ENCODE assay signal across 1 cellular context in genomic region chr6:26520088-26520839, GRCh38.
TF ChIP-seq lines count a peak whose summit lies in the region.

No MANE protein-coding gene starts in this region.

TF ChIP-seq in K562, 482 proteins besides CTCF, POLR2A, EP300 and RAD21 (continued from another document and continues in another):
- TF ChIP-seq TFE3 (CRISPR knock-in tag; IDR thresholded peaks at IDR 0.05) (peak; percentile 45), HMGN3 (IDR thresholded peaks at IDR 0.05; ENCODE audit: borderline replicate concordance, extremely low read depth, insufficient read length, low read depth, low read length) (no peak), SAFB2 (IDR thresholded peaks at IDR 0.05; ENCODE audit: borderline replicate concordance, low read depth, low read length, severe bottlenecking) (no peak), ATF3 (IDR thresholded peaks at IDR 0.05) (no peak), ATF3 (CRISPR knock-in tag; conservative IDR thresholded peaks at IDR 0.05) (0 out of 2 replicates have a peak, but pooled peaks have one; percentile 35), SMARCB1 (IDR thresholded peaks at IDR 0.05; ENCODE audit: insufficient read length, low read depth) (no peak), ZNF134 (CRISPR knock-in tag; conservative IDR thresholded peaks at IDR 0.05) (peak; percentile 72), ZKSCAN3 (CRISPR knock-in tag; IDR thresholded peaks at IDR 0.05) (0 out of 2 replicates have a peak, but pooled peaks have one; percentile 41), MNT (conservative IDR thresholded peaks at IDR 0.05) (peak; percentile 91 to 92), DACH1 (IDR thresholded peaks at IDR 0.05; ENCODE audit: partially characterized antibody) (no peak), SRSF1 (IDR thresholded peaks at IDR 0.05; ENCODE audit: low read depth, low read length) (no peak), AFF4 (CRISPR knock-in tag; IDR thresholded peaks at IDR 0.05) (no peak), MEF2A (IDR thresholded peaks at IDR 0.05; ENCODE audit: control insufficient read depth, low read depth, low read length) (no peak), MBD1 (CRISPR knock-in tag; IDR thresholded peaks at IDR 0.05) (no peak), SNRNP70 (optimal IDR thresholded peaks at IDR 0.05; ENCODE audit: low read depth, low read length) (no peak), CBX1 (IDR thresholded peaks at IDR 0.05; ENCODE audit: low read depth) (no peak), ZNF518B (CRISPR knock-in tag; IDR thresholded peaks at IDR 0.05) (no peak), NR4A1 (CRISPR knock-in tag; IDR thresholded peaks at IDR 0.05) (peak; percentile 92), NR4A1 (tag; IDR thresholded peaks at IDR 0.05) (peak; percentile 97), HMG20A (CRISPR knock-in tag; conservative IDR thresholded peaks at IDR 0.05) (peak; percentile 60; the same call in 1 of the 2 replicates), LEF1 (IDR thresholded peaks at IDR 0.05) (peak; percentile 45; the same call in 1 of the 2 replicates), CEBPG (CRISPR knock-in tag; IDR thresholded peaks at IDR 0.05) (no peak), CEBPG (tag; conservative IDR thresholded peaks at IDR 0.05 in 1 of 2, IDR thresholded peaks at IDR 0.05 in 1 of 2) (0 out of 4 replicates have a peak, but pooled peaks of 1 of the 2 experiments have one; percentile 6), TAF9B (IDR thresholded peaks at IDR 0.05; ENCODE audit: partially characterized antibody) (peak; percentile 27), ZNF695 (CRISPR knock-in tag; IDR thresholded peaks at IDR 0.05) (peak; percentile 77; the same call in 1 of the 2 replicates), CBX2 (IDR thresholded peaks at IDR 0.05; ENCODE audit: insufficient read depth, low read length, poor library complexity, severe bottlenecking) (no peak), ARID1B (IDR thresholded peaks at IDR 0.05) (peak; percentile 50), NFATC3 (IDR thresholded peaks at IDR 0.05) (no peak), TEAD4 (IDR thresholded peaks at IDR 0.05; ENCODE audit: low read length) (0 out of 2 replicates have a peak, but pooled peaks have one; percentile 13), TEAD4 (CRISPR knock-in tag; IDR thresholded peaks at IDR 0.05; ENCODE audit: borderline replicate concordance) (no peak), ASH1L (IDR thresholded peaks at IDR 0.05; ENCODE audit: borderline replicate concordance, low read depth, partially characterized antibody) (peak; percentile 67), PRDM10 (IDR thresholded peaks at IDR 0.05; ENCODE audit: partially characterized antibody) (no peak), HCFC1 (IDR thresholded peaks at IDR 0.05; ENCODE audit: low read depth, low read length) (no peak), GABPB2 (CRISPR knock-in tag; conservative IDR thresholded peaks at IDR 0.05) (no peak), ELF2 (CRISPR knock-in tag; IDR thresholded peaks at IDR 0.05) (no peak; the same call in none of the 2 replicates), CBX5 (IDR thresholded peaks at IDR 0.05; ENCODE audit: borderline replicate concordance, low read depth) (no peak), ZBTB49 (CRISPR knock-in tag; IDR thresholded peaks at IDR 0.05; ENCODE audit: borderline replicate concordance) (0 out of 2 replicates have a peak, but pooled peaks have one; percentile 70), LCOR (CRISPR knock-in tag; IDR thresholded peaks at IDR 0.05) (peak; percentile 81), ZBTB9 (CRISPR knock-in tag; IDR thresholded peaks at IDR 0.05) (peak; percentile 94)
